In the genomic region with DNA sequence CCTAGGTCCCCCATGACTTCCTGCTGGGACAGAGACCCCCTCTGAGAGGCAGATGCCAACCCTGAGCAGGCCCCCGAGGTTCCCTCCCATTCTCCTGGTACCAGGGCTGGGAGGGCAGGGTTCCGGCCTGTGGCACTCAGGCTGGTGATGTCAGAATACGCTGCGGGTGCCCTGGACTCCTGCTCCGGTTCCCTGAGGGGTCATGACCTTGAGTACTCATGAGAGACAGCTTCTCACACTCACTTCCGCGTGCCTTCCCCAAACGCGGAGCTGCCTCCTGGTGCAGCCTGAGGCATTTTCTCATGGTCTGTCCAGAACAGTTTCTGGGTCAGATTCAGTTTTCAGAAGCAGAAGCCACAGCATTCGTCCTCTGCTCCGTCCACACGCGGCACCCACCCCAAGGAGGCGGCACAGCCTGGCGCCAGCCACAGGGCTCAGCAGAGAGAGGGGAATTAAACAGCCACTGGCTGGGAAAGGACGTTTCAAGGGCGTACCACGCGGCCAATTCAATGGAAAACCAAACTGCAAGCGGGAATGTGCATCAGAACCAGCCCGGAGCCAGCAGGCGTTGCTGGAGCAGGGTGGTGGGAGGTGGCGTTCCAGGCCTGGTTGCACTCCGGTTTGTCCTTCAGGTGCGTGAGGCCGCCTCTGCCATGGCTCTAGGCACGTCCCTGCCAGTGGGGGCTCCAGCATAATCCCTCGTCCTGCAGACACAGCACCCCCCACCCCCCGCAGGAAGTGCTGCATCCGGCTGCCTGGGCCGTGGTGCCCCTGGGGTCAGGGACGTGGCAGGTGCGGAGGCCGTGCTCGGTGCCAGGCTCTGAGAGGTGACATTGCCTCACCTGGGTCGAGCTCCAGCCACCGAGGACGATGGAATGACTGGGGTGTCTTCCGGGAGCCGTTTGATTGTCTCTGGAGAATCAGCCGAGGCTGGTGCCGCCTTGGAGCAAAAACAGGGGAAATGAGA, we compare ENCODE assay signal across 29 cellular contexts. TPM values are rescaled to one million over a fixed set of nuclear protein-coding genes. Genes with fewer than 3 reads are reported as not detected.
DNase-seq lines count a peak whose midpoint lies in the region; ATAC-seq and TF ChIP-seq lines count a peak whose summit lies in the region.
"Had no signal": no experiment of that assay in that cellular context is flagged by ENCODE, and none has a peak within 500 bp of the region (broad histone marks: within the 10 kb centered on the region; RNA-seq: fewer than 3 reads in every experiment).

No MANE protein-coding gene starts in this region.

- no peak for TF ChIP-seq POLR2A in uterus (IDR thresholded peaks at IDR 0.05)

- H3K36me3 Mint-ChIP-seq in activated T-cell treated with anti-CD3 and anti-CD28 coated beads, Interleukin-2, amount 50 U/mL, for 4 hours (ENCODE audit: insufficient read depth) = no peaks in the 10 kb centered on the region
- no peaks in the 10 kb centered on the region for H3K36me3 Mint-ChIP-seq in activated T-cell treated with anti-CD3 and anti-CD28 coated beads, Interleukin-2, amount 50 U/mL, for 24 hours (ENCODE audit: low read depth)
- H3K36me3 Mint-ChIP-seq: CD4-positive, alpha-beta memory T cell; IgD-negative memory B cell; mesothelial cell of epicardium; stimulated activated memory B cell treated with anti-CD40 and anti-IgM and Interleukin-4, amounts not matched to agents 10 μg/mL and 1 μg/mL and 100 μg/mL, for 72 hours had no signal

- H3K4me3 Mint-ChIP-seq in activated T-cell treated with anti-CD3 and anti-CD28 coated beads, Interleukin-2, amount 50 U/mL, for 4 hours = no peak overlapping the region
- H3K4me3 Mint-ChIP-seq in activated T-cell treated with anti-CD3 and anti-CD28 coated beads, Interleukin-2, amount 50 U/mL, for 24 hours = no peak overlapping the region
- H3K4me3 Mint-ChIP-seq: CD4-positive, alpha-beta memory T cell; IgD-negative memory B cell; mesothelial cell of epicardium; neural crest cell; stimulated activated memory B cell treated with anti-CD40 and anti-IgM and Interleukin-4, amounts not matched to agents 10 μg/mL and 1 μg/mL and 100 μg/mL, for 72 hours had no signal

- no peaks in the 10 kb centered on the region for H3K9me3 ChIP-seq in uterus
- H3K9me3 ChIP-seq: MG63, SJSA1, thyroid gland had no signal

- no peaks in the 10 kb centered on the region for H3K4me1 Mint-ChIP-seq in activated T-cell treated with anti-CD3 and anti-CD28 coated beads, Interleukin-2, amount 50 U/mL, for 4 hours (ENCODE audit: low read depth)
- no peaks in the 10 kb centered on the region for H3K4me1 Mint-ChIP-seq in activated T-cell treated with anti-CD3 and anti-CD28 coated beads, Interleukin-2, amount 50 U/mL, for 24 hours (ENCODE audit: low read depth)
- H3K4me1 Mint-ChIP-seq: IgD-negative memory B cell; mesothelial cell of epicardium; stimulated activated memory B cell treated with anti-CD40 and anti-IgM and Interleukin-4, amounts not matched to agents 10 μg/mL and 1 μg/mL and 100 μg/mL, for 72 hours had no signal

- DNase-seq in activated T-cell treated with anti-CD3 and anti-CD28 coated beads, Interleukin-2, amount 50 U/mL, for 4 hours = peak; percentile 1
- no peak for DNase-seq in activated T-cell treated with anti-CD3 and anti-CD28 coated beads, Interleukin-2, amount 50 U/mL, for 24 hours
- peak; percentile 27 for DNase-seq in RPMI7951 (ENCODE audit: low read depth)
- DNase-seq in left ventricle myocardium superior = peak; percentile 14
- DNase-seq in sciatic nerve (ENCODE audit: low spot score) = peak; percentile 45
- no peak for DNase-seq in uterus
- DNase-seq: CD4-positive, alpha-beta memory T cell; cortex of kidney; DMS79; NCI-H1694 treated with DMSO at 0.1 percent for 48 hours; stimulated activated CD4-positive, alpha-beta T cell treated with anti-CD3 and anti-CD28 coated beads, Interleukin-15, amount 100 ng/mL, for 24 hours; thyroid gland had no signal

- no peak overlapping the region for H3K27ac ChIP-seq in uterus
- H3K27ac ChIP-seq: HL-60, SJSA1, thyroid gland had no signal

- H3K36me3 ChIP-seq in uterus = no peaks in the 10 kb centered on the region
- H3K36me3 ChIP-seq: MG63, SJSA1, thyroid gland had no signal

- H3K27me3 ChIP-seq in uterus = peaks cover 0 to 8% of the 10 kb centered on the region in 2 donors
- H3K27me3 ChIP-seq: MG63, thyroid gland had no signal

- no peaks in the 10 kb centered on the region for H3K4me1 ChIP-seq in uterus
- H3K4me1 ChIP-seq: SJSA1, thyroid gland had no signal

- peaks cover 57% of the 10 kb centered on the region for H3K27me3 Mint-ChIP-seq in activated T-cell treated with anti-CD3 and anti-CD28 coated beads, Interleukin-2, amount 50 U/mL, for 4 hours (ENCODE audit: low read depth)
- peaks cover 37% of the 10 kb centered on the region for H3K27me3 Mint-ChIP-seq in activated T-cell treated with anti-CD3 and anti-CD28 coated beads, Interleukin-2, amount 50 U/mL, for 24 hours

- no peak for ATAC-seq in activated T-cell treated with anti-CD3 and anti-CD28 coated beads, Interleukin-2, amount 50 U/mL, for 4 hours
- ATAC-seq in left ventricle myocardium superior (no peak), sciatic nerve (no peak), HG03432 (IDR thresholded peaks at IDR 0.05; ENCODE audit: unreplicated experiment) (no peak), GM21528 (IDR thresholded peaks at IDR 0.05; ENCODE audit: low FRiP score, unreplicated experiment) (no peak)
- ATAC-seq: stimulated activated memory B cell treated with anti-CD40 and anti-IgM and Interleukin-4, amounts not matched to agents 10 μg/mL and 1 μg/mL and 100 μg/mL, for 72 hours had no signal

- TF ChIP-seq CTCF in uterus (IDR thresholded peaks at IDR 0.05) = no peak

- intact Hi-C loops in left ventricle myocardium superior (cut with micrococcal nuclease) = no loop called here
- intact Hi-C loops in sciatic nerve (cut with DNase I) = no loop called here
- intact Hi-C loops in uterus (cut with DNase I; ENCODE audit: low total_unique reads) = no loop called here

- no peak overlapping the region for H3K27ac Mint-ChIP-seq in activated T-cell treated with anti-CD3 and anti-CD28 coated beads, Interleukin-2, amount 50 U/mL, for 24 hours
- H3K27ac Mint-ChIP-seq: activated T-helper 2 cell treated with anti-CD3 and anti-CD28 coated beads, Interferon-gamma antibody, Interleukin-2, Interleukin-4, amounts not matched to agents 10 μg/mL and 5 μg/mL and 100 μg/mL, durations not matched to agents 14 hours and 24 hours and 36 hours; IgD-negative memory B cell; mesothelial cell of epicardium; stimulated activated memory B cell treated with anti-CD40 and anti-IgM and Interleukin-4, amounts not matched to agents 10 μg/mL and 1 μg/mL and 100 μg/mL, for 72 hours had no signal

- H3K4me3 ChIP-seq in uterus = no peak overlapping the region
- H3K4me3 ChIP-seq: MG63, SJSA1, thyroid gland had no signal

- H3K9me3 Mint-ChIP-seq in activated T-cell treated with anti-CD3 and anti-CD28 coated beads, Interleukin-2, amount 50 U/mL, for 4 hours = no peaks in the 10 kb centered on the region
- no peaks in the 10 kb centered on the region for H3K9me3 Mint-ChIP-seq in activated T-cell treated with anti-CD3 and anti-CD28 coated beads, Interleukin-2, amount 50 U/mL, for 24 hours
- H3K9me3 Mint-ChIP-seq: IgD-negative memory B cell; mesothelial cell of epicardium; stimulated activated memory B cell treated with anti-CD40 and anti-IgM and Interleukin-4, amounts not matched to agents 10 μg/mL and 1 μg/mL and 100 μg/mL, for 72 hours had no signal

RNA-seq across cellular contexts. Expression of a gene that starts 58.3 kb away (rescaled TPM):
- total RNA-seq in activated T-cell treated with anti-CD3 and anti-CD28 coated beads, Interleukin-2, amount 50 U/mL, for 4 hours = not detected
- total RNA-seq in RPMI7951 (2014; rRNA removed; shearing (Covaris generic)) = not detected in 2 replicates
- not detected for total RNA-seq in left ventricle myocardium superior
- not detected for total RNA-seq in sciatic nerve
- total RNA-seq in uterus = not detected
- total RNA-seq: A673; activated CD8-positive, alpha-beta memory T cell treated with anti-CD3 and anti-CD28 coated beads for 36 hours; activated T-helper 2 cell treated with anti-CD3 and anti-CD28 coated beads, Interferon-gamma antibody, Interleukin-2, Interleukin-4, amounts not matched to agents 10 μg/mL and 5 μg/mL and 100 μg/mL, durations not matched to agents 14 hours and 24 hours and 36 hours; CD4-positive, alpha-beta memory T cell; endothelial cell of umbilical vein; H4; kidney epithelial cell; mesothelial cell of epicardium; neural crest cell; renal cortical epithelial cell; SJSA1; T-helper 2 cell treated with Interferon-gamma antibody and Interleukin-4, amounts not matched to agents 100 ng/mL and 5 ng/mL, for 36 hours; thyroid gland had no signal

Comparison
In these comparisons a context has a peak if more than half of its experiments do, and no peak if none do; other contexts are left out.
1. DNase-seq: peak in activated T-cell treated with anti-CD3 and anti-CD28 coated beads, Interleukin-2, amount 50 U/mL, for 4 hours (single experiment), RPMI7951 (single experiment), left ventricle myocardium superior (single experiment) and sciatic nerve (single experiment); none in activated T-cell treated with anti-CD3 and anti-CD28 coated beads, Interleukin-2, amount 50 U/mL, for 24 hours (single experiment) and uterus (0 of 2).